ENCODE assay signal across 17 cellular contexts in the genomic region with DNA sequence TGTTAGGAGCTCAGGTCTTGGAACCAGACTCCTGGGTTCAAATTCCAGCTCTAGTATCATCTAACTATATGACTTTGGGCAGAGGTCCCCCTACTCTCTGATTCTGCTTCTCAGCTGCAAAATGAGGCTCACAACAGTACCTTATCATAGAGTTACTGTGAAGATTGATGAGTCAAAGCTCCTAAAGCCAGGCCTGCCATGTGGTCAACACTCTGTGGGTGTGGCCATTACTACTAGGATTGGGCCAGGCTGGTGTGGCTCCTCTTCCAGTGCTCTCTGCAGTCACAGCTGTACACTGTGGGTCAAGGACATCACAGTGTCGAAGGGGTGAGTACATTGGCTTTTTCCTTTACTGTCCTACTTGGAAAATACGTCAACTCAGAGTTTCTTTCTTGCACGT. TPM values are rescaled to one million over a fixed set of nuclear protein-coding genes. Genes with fewer than 3 reads are reported as not detected.
DNase-seq lines count a peak whose midpoint lies in the region; ATAC-seq and TF ChIP-seq lines count a peak whose summit lies in the region.
"Had no signal": no experiment of that assay in that cellular context is flagged by ENCODE, and none has a peak within 500 bp of the region (broad histone marks: within the 10 kb centered on the region; RNA-seq: fewer than 3 reads in every experiment).

No MANE protein-coding gene starts in this region.

- peak; percentile 28 for DNase-seq in right atrium auricular region (ENCODE audit: low spot score)
- no peak for DNase-seq in left ventricle myocardium superior
- peak; percentile 3 for DNase-seq in mucosa of gallbladder (ENCODE audit: low spot score)
- DNase-seq in type B pancreatic cell (ENCODE audit: extremely low spot score, unreplicated experiment): peak; percentile 4
- no peak for DNase-seq in activated naive CD4-positive, alpha-beta T cell treated with anti-CD3 and anti-CD28 coated beads for 36 hours
- DNase-seq in sigmoid colon: no peak
- DNase-seq: BE2C; CD4-positive, alpha-beta memory T cell; DMS79; GM23248 had no signal

- H3K27me3 Mint-ChIP-seq in type B pancreatic cell: peaks cover 21% of the 10 kb centered on the region
- H3K27me3 Mint-ChIP-seq in activated naive CD4-positive, alpha-beta T cell treated with anti-CD3 and anti-CD28 coated beads for 36 hours (ENCODE audit: low read depth): peaks cover 5% of the 10 kb centered on the region

- CTCF ChIA-PET in activated naive CD4-positive, alpha-beta T cell treated with anti-CD3 and anti-CD28 coated beads for 36 hours (lab: Charles Lee): interaction anchor here (0.6 kb wide), 1 partner anchor 695 kb away, joined by 3 read pairs; no protein-coding TSS in a partner anchor

- no peak overlapping the region for H3K4me3 Mint-ChIP-seq in type B pancreatic cell
- H3K4me3 Mint-ChIP-seq in activated naive CD4-positive, alpha-beta T cell treated with anti-CD3 and anti-CD28 coated beads for 36 hours: no peak overlapping the region
- H3K4me3 Mint-ChIP-seq: CD4-positive, alpha-beta memory T cell had no signal

- WGBS in sigmoid colon, 2 donors: 90 to 95% methylated on average over 3 of the region's 3 CpGs

- H3K27me3 ChIP-seq in right atrium auricular region (no peaks in the 10 kb centered on the region), sigmoid colon (no peaks in the 10 kb centered on the region)
- H3K27me3 ChIP-seq: BE2C had no signal

- H3K4me3 ChIP-seq in right atrium auricular region: no peak overlapping the region
- H3K4me3 ChIP-seq in sigmoid colon: no peak overlapping the region
- H3K4me3 ChIP-seq: A549, GM12878, GM23248 had no signal

- no peak for ATAC-seq in left ventricle myocardium superior
- no peak for ATAC-seq in HG03097 (IDR thresholded peaks at IDR 0.05; ENCODE audit: low FRiP score, unreplicated experiment)
- ATAC-seq: A549, GM12878, HCT116 had no signal

- no peaks in the 10 kb centered on the region for H3K36me3 ChIP-seq in right atrium auricular region
- no peaks in the 10 kb centered on the region for H3K36me3 ChIP-seq in sigmoid colon
- H3K36me3 ChIP-seq: BE2C had no signal

- H3K4me1 Mint-ChIP-seq in type B pancreatic cell (ENCODE audit: unreplicated experiment): no peaks in the 10 kb centered on the region
- no peaks in the 10 kb centered on the region for H3K4me1 Mint-ChIP-seq in activated naive CD4-positive, alpha-beta T cell treated with anti-CD3 and anti-CD28 coated beads for 36 hours (ENCODE audit: low read depth)
- H3K4me1 Mint-ChIP-seq: CD4-positive, alpha-beta memory T cell had no signal

- no peaks in the 10 kb centered on the region for H3K4me1 ChIP-seq in right atrium auricular region
- H3K4me1 ChIP-seq in sigmoid colon: no peaks in the 10 kb centered on the region
- H3K4me1 ChIP-seq: A549, BE2C had no signal

- no peaks in the 10 kb centered on the region for H3K9me3 Mint-ChIP-seq in type B pancreatic cell
- H3K9me3 Mint-ChIP-seq in activated naive CD4-positive, alpha-beta T cell treated with anti-CD3 and anti-CD28 coated beads for 36 hours: no peaks in the 10 kb centered on the region

- H3K27ac ChIP-seq in right atrium auricular region (no peak overlapping the region), sigmoid colon (no peak overlapping the region)
- H3K27ac ChIP-seq: A549, C4-2B, GM23248 had no signal

- no peak for TF ChIP-seq POLR2A in sigmoid colon (IDR thresholded peaks at IDR 0.05)

- TF ChIP-seq CTCF in right atrium auricular region (IDR thresholded peaks at IDR 0.05) (no peak), type B pancreatic cell (conservative IDR thresholded peaks at IDR 0.05) (no peak), sigmoid colon (IDR thresholded peaks at IDR 0.05) (no peak)

- H3K27ac Mint-ChIP-seq in type B pancreatic cell: no peak overlapping the region
- no peak overlapping the region for H3K27ac Mint-ChIP-seq in activated naive CD4-positive, alpha-beta T cell treated with anti-CD3 and anti-CD28 coated beads for 36 hours
- H3K27ac Mint-ChIP-seq: CD4-positive, alpha-beta memory T cell had no signal

- no peak for TF ChIP-seq EP300 in sigmoid colon (IDR thresholded peaks at IDR 0.05)

- H3K9me3 ChIP-seq in right atrium auricular region (no peaks in the 10 kb centered on the region), sigmoid colon (no peaks in the 10 kb centered on the region)
- H3K9me3 ChIP-seq: A549, BE2C had no signal

- intact Hi-C loops in left ventricle myocardium superior (cut with micrococcal nuclease) (no loop called here), sigmoid colon (cut with DNase I) (no loop called here)
- intact Hi-C loops in activated naive CD4-positive, alpha-beta T cell treated with anti-CD3 and anti-CD28 coated beads for 36 hours (cut with micrococcal nuclease): no loop called here

- no peaks in the 10 kb centered on the region for H3K36me3 Mint-ChIP-seq in type B pancreatic cell
- no peaks in the 10 kb centered on the region for H3K36me3 Mint-ChIP-seq in activated naive CD4-positive, alpha-beta T cell treated with anti-CD3 and anti-CD28 coated beads for 36 hours (ENCODE audit: low read depth)
- H3K36me3 Mint-ChIP-seq: CD4-positive, alpha-beta memory T cell had no signal

RNA-seq across cellular contexts. Expression of a gene that starts 22.6 kb away (rescaled TPM):
- not detected for total RNA-seq in right atrium auricular region
- not detected for total RNA-seq in left ventricle myocardium superior
- total RNA-seq in mucosa of gallbladder: 44.4 TPM
- total RNA-seq in type B pancreatic cell (ENCODE audit: low replicate concordance): 3.3 and 4.9 TPM in 2 replicates
- total RNA-seq in activated naive CD4-positive, alpha-beta T cell treated with anti-CD3 and anti-CD28 coated beads for 36 hours: not detected
- total RNA-seq in sigmoid colon: not detected
- polyA plus RNA-seq in sigmoid colon: 10 to 100 TPM; 11.4 to 17.3 (median 12.2) TPM
- total RNA-seq: CD4-positive, alpha-beta memory T cell; G401; GM23248 had no signal
- polyA plus RNA-seq: AG04450; CD4-positive, alpha-beta memory T cell; GM23248 had no signal

Comparison
In these comparisons a context has a peak if more than half of its experiments do, and no peak if none do; other contexts are left out.
1. DNase-seq: peak in right atrium auricular region (single experiment), mucosa of gallbladder (single experiment) and type B pancreatic cell (single experiment); none in left ventricle myocardium superior (single experiment), activated naive CD4-positive, alpha-beta T cell treated with anti-CD3 and anti-CD28 coated beads for 36 hours (single experiment) and sigmoid colon (single experiment).